18 cellular contexts compared by ENCODE assay signal in genomic region chr5:110008131-110008530, GRCh38.
A peak's percentile ranks its signal among the peaks of the same experiment; 100 is the strongest.
DNase-seq lines count a peak whose midpoint lies in the region; ATAC-seq and TF ChIP-seq lines count a peak whose summit lies in the region.
"Had no signal": no experiment of that assay in that cellular context is flagged by ENCODE, and none has a peak within 500 bp of the region (broad histone marks: within the 10 kb centered on the region; RNA-seq: fewer than 3 reads in every experiment).

No MANE protein-coding gene starts in this region.

- H2AFZ ChIP-seq in PC-3 (ENCODE audit: low read length): no peak overlapping the region
- H2AFZ ChIP-seq: GM23338 had no signal

- intact Hi-C loops in PC-3 (cut with micrococcal nuclease): loop anchor here (10.0 kb wide), 1 partner anchor 1103 kb away; no protein-coding TSS in a partner anchor

- in situ Hi-C loops in astrocyte of the cerebellum (cut with HindIII; ENCODE audit: low sequenced_read_pairs): no loop called here

- no peaks in the 10 kb centered on the region for H3K9me3 ChIP-seq in PC-3 (ENCODE audit: low read length)
- H3K9me3 ChIP-seq: BLaER1 had no signal

- H3K79me2 ChIP-seq in PC-3 (ENCODE audit: low read length): no peaks in the 10 kb centered on the region

- no peak overlapping the region for H3K27ac ChIP-seq in PC-3 (ENCODE audit: low read length)
- H3K27ac ChIP-seq: BLaER1, C4-2B had no signal

- H3K36me3 ChIP-seq in PC-3 (ENCODE audit: low read depth, low read length): no peaks in the 10 kb centered on the region
- H3K36me3 ChIP-seq: BLaER1 had no signal

- H3K4me3 ChIP-seq in PC-3 (ENCODE audit: low read length) (no peak overlapping the region), astrocyte of the cerebellum (ENCODE audit: low read depth, low read length) (no peak overlapping the region)
- H3K4me3 ChIP-seq: BLaER1, GM23338 had no signal

- CTCF ChIA-PET in PC-3 (lab: Charles Lee): no interaction called here

- no peaks in the 10 kb centered on the region for H3K27me3 ChIP-seq in PC-3 (ENCODE audit: low read length)
- H3K27me3 ChIP-seq: BLaER1 had no signal

- H3K4me2 ChIP-seq in PC-3 (ENCODE audit: low read length): no peak overlapping the region
- H3K4me2 ChIP-seq: BLaER1, GM23338 had no signal

- H3K9ac ChIP-seq in PC-3 (ENCODE audit: low read length): no peak overlapping the region
- H3K9ac ChIP-seq: BLaER1 had no signal

- peak; percentile 27; the same call in 1 of the 2 replicates for ATAC-seq in PC-3
- no peak for ATAC-seq in GM21786 (IDR thresholded peaks at IDR 0.05; ENCODE audit: unreplicated experiment)
- no peak for ATAC-seq in GM18517 (IDR thresholded peaks at IDR 0.05; ENCODE audit: unreplicated experiment)
- ATAC-seq: CD8-positive, alpha-beta T cell; GM23338; HCT116 had no signal

- POLR2A ChIA-PET in PC-3 (lab: Charles Lee; ENCODE audit: unreplicated experiment): no interaction called here

- DNase-seq in PC-3: no peak
- peak; percentile 32 for DNase-seq in astrocyte of the cerebellum (ENCODE audit: low read depth)
- DNase-seq in iris pigment epithelial cell (ENCODE audit: low read depth): peak; percentile 3
- DNase-seq in activated CD8-positive, alpha-beta memory T cell treated with anti-CD3 and anti-CD28 coated beads, Interleukin-2, amount 50 U/mL, for 4 hours: no peak
- DNase-seq in NCI-H69 (lab: John Stamatoyannopoulos, UW): no peak
- DNase-seq: Calu3; CD4-positive, CD25-positive, alpha-beta regulatory T cell; CD8-positive, alpha-beta T cell; DMS53; DMS79 treated with DMSO at 0.1 percent for 48 hours; GF-D8; H9 had no signal

- no peaks in the 10 kb centered on the region for H3K4me1 ChIP-seq in PC-3 (ENCODE audit: insufficient read depth, low read length)
- H3K4me1 ChIP-seq: BLaER1 had no signal

- no peaks in the 10 kb centered on the region for H4K20me1 ChIP-seq in PC-3 (ENCODE audit: low read length)
- H4K20me1 ChIP-seq: BLaER1 had no signal

- H3K9me2 ChIP-seq in PC-3 (replicated peaks; ENCODE audit: low read length): no peaks in the 10 kb centered on the region

- no peak for TF ChIP-seq CTCF in PC-3 (conservative IDR thresholded peaks at IDR 0.05; ENCODE audit: low read depth, low read length)
- no peak for TF ChIP-seq CTCF in astrocyte of the cerebellum (IDR thresholded peaks at IDR 0.05; ENCODE audit: low read depth, low read length, missing control alignments)

- no TSS peak for BruUV-seq in PC-3 (replicated peaks; lab: Mats Ljungman, UMichigan)

- H3F3A ChIP-seq in PC-3 (ENCODE audit: low read length, unreplicated experiment): no peaks in the 10 kb centered on the region

Comparison
In these comparisons a context has a peak if more than half of its experiments do, and no peak if none do; other contexts are left out.
1. DNase-seq: peak in astrocyte of the cerebellum (single experiment) and iris pigment epithelial cell (single experiment); none in PC-3 (single experiment), activated CD8-positive, alpha-beta memory T cell treated with anti-CD3 and anti-CD28 coated beads, Interleukin-2, amount 50 U/mL, for 4 hours (single experiment) and NCI-H69 (single experiment).